In the genomic region with DNA sequence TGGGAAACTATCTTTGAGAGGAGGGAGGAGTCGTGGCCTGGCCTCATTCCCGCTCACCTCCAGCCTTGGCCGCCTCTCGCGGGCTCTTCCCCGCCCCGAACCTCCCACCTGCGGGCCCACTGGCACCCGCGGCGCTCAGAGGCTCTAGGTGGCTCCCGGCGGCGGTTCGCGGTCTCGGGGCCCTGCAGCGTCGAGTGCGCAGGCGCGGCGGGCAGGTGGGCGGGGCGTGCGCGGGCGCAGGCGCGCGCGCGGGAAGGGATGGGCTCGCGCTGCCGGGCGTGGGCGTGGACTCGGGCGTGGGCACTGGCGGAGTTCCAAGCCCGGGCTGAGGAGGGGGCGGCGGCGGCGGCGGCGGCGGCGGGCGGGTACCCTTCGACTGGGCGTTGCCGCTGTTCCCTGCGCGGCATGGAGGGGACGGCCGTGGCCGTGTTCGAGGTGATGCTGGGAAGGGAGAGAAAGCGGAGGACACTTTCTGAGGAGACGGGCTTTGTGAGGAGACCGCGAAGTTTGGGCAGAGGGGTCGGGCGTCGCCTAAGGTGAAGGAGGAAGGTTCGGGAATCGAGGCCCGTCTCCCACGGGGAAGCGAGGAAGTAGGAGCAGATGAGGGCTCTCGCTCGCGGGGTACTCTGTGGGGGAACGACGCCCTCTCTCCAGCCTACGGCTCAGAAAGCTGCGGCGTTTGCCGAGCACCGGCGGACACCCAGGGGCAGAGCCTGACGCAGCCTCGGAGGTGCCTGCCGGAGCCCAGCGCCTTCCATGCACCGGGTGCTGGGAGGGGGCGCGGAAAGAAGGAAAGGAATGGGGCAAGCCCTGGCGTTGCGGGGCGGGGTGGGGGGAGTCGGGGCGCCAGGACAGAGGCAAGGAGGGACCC, we compare ENCODE assay signal across 1 cellular context.
TF ChIP-seq lines count a peak whose summit lies in the region.

No MANE protein-coding gene starts in this region.

TF ChIP-seq in H1, 55 proteins besides CTCF, POLR2A, EP300 and RAD21:
- no peak for TF ChIP-seq CHD2 (IDR thresholded peaks at IDR 0.05; ENCODE audit: low read length)
- TF ChIP-seq SRF (IDR thresholded peaks at IDR 0.05; ENCODE audit: low read depth, low read length), result no peak
- TF ChIP-seq TEAD4 (IDR thresholded peaks at IDR 0.05; ENCODE audit: low read depth, low read length), result no peak
- TF ChIP-seq, protein P1, sequence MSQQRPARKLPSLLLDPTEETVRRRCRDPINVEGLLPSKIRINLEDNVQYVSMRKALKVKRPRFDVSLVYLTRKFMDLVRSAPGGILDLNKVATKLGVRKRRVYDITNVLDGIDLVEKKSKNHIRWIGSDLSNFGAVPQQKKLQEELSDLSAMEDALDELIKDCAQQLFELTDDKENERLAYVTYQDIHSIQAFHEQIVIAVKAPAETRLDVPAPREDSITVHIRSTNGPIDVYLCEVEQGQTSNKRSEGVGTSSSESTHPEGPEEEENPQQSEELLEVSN (IDR thresholded peaks at IDR 0.05), result 0 out of 2 replicates have a peak, but pooled peaks have one; percentile 12
- no peak for TF ChIP-seq RNF2 (IDR thresholded peaks at IDR 0.05; ENCODE audit: borderline replicate concordance, low read depth, low read length, missing control alignments, poor library complexity, severe bottlenecking)
- no peak for TF ChIP-seq SAP30 (IDR thresholded peaks at IDR 0.05; ENCODE audit: insufficient read depth, insufficient replicate concordance, low read length)
- no peak for TF ChIP-seq BRCA1 (IDR thresholded peaks at IDR 0.05; ENCODE audit: low read depth, low read length)
- peak; percentile 72 for TF ChIP-seq ASH2L (IDR thresholded peaks at IDR 0.05; ENCODE audit: low read length)
- no peak for TF ChIP-seq POLR2AphosphoS5 (IDR thresholded peaks at IDR 0.05; ENCODE audit: low read depth, low read length)
- no peak for TF ChIP-seq POU5F1 (IDR thresholded peaks at IDR 0.05; ENCODE audit: low read depth, low read length)
- no peak for TF ChIP-seq HDAC6 (IDR thresholded peaks at IDR 0.05; ENCODE audit: low read depth, low read length)
- no peak for TF ChIP-seq EZH2 (IDR thresholded peaks at IDR 0.05; ENCODE audit: low read depth, low read length, severe bottlenecking)
- TF ChIP-seq PHF8 (conservative IDR thresholded peaks at IDR 0.05; ENCODE audit: low read depth, low read length), result peak; percentile 60
- TF ChIP-seq GABPA (IDR thresholded peaks at IDR 0.05; ENCODE audit: borderline replicate concordance, insufficient read depth, low read length), result no peak
- no peak for TF ChIP-seq JUND (IDR thresholded peaks at IDR 0.05; ENCODE audit: low read length)
- TF ChIP-seq, protein P2, sequence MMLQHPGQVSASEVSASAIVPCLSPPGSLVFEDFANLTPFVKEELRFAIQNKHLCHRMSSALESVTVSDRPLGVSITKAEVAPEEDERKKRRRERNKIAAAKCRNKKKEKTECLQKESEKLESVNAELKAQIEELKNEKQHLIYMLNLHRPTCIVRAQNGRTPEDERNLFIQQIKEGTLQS (IDR thresholded peaks at IDR 0.05; ENCODE audit: insufficient read depth, low read depth, low read length), result no peak
- TF ChIP-seq SP2 (IDR thresholded peaks at IDR 0.05; ENCODE audit: low read length), result no peak
- TF ChIP-seq TCF12 (IDR thresholded peaks at IDR 0.05; ENCODE audit: low read depth, low read length), result no peak
- no peak for TF ChIP-seq CBX5 (IDR thresholded peaks at IDR 0.05; ENCODE audit: low read depth, low read length)
- peak; percentile 37; the same call in 1 of the 2 replicates for TF ChIP-seq BACH1 (IDR thresholded peaks at IDR 0.05; ENCODE audit: low read length)
- TF ChIP-seq EGR1 (IDR thresholded peaks at IDR 0.05; ENCODE audit: borderline replicate concordance, low read depth, low read length), result peak; percentile 57; the same call in 1 of the 2 replicates
- TF ChIP-seq CTBP2 (IDR thresholded peaks at IDR 0.05; ENCODE audit: borderline replicate concordance, insufficient read depth, insufficient read length, low read length), result no peak
- no peak for TF ChIP-seq SP4 (IDR thresholded peaks at IDR 0.05; ENCODE audit: low read length)
- no peak for TF ChIP-seq CEBPB (IDR thresholded peaks at IDR 0.05; ENCODE audit: low read depth, low read length)
- peak; percentile 68 for TF ChIP-seq NRF1 (IDR thresholded peaks at IDR 0.05; ENCODE audit: low read depth, low read length)
- TF ChIP-seq KDM5A (IDR thresholded peaks at IDR 0.05; ENCODE audit: low read length), result no peak
- no peak for TF ChIP-seq SIRT6 (IDR thresholded peaks at IDR 0.05; ENCODE audit: low read length)
- TF ChIP-seq CREB1 (IDR thresholded peaks at IDR 0.05), result no peak
- TF ChIP-seq ZNF274 (IDR thresholded peaks at IDR 0.05; ENCODE audit: borderline replicate concordance, extremely low read depth, low read length), result no peak
- no peak for TF ChIP-seq TAF7 (optimal IDR thresholded peaks at IDR 0.05; ENCODE audit: borderline replicate concordance, low read depth, low read length)
- peak; percentile 28 for TF ChIP-seq KDM4A (IDR thresholded peaks at IDR 0.05; ENCODE audit: low read depth, low read length, severe bottlenecking)
- TF ChIP-seq, protein P3, sequence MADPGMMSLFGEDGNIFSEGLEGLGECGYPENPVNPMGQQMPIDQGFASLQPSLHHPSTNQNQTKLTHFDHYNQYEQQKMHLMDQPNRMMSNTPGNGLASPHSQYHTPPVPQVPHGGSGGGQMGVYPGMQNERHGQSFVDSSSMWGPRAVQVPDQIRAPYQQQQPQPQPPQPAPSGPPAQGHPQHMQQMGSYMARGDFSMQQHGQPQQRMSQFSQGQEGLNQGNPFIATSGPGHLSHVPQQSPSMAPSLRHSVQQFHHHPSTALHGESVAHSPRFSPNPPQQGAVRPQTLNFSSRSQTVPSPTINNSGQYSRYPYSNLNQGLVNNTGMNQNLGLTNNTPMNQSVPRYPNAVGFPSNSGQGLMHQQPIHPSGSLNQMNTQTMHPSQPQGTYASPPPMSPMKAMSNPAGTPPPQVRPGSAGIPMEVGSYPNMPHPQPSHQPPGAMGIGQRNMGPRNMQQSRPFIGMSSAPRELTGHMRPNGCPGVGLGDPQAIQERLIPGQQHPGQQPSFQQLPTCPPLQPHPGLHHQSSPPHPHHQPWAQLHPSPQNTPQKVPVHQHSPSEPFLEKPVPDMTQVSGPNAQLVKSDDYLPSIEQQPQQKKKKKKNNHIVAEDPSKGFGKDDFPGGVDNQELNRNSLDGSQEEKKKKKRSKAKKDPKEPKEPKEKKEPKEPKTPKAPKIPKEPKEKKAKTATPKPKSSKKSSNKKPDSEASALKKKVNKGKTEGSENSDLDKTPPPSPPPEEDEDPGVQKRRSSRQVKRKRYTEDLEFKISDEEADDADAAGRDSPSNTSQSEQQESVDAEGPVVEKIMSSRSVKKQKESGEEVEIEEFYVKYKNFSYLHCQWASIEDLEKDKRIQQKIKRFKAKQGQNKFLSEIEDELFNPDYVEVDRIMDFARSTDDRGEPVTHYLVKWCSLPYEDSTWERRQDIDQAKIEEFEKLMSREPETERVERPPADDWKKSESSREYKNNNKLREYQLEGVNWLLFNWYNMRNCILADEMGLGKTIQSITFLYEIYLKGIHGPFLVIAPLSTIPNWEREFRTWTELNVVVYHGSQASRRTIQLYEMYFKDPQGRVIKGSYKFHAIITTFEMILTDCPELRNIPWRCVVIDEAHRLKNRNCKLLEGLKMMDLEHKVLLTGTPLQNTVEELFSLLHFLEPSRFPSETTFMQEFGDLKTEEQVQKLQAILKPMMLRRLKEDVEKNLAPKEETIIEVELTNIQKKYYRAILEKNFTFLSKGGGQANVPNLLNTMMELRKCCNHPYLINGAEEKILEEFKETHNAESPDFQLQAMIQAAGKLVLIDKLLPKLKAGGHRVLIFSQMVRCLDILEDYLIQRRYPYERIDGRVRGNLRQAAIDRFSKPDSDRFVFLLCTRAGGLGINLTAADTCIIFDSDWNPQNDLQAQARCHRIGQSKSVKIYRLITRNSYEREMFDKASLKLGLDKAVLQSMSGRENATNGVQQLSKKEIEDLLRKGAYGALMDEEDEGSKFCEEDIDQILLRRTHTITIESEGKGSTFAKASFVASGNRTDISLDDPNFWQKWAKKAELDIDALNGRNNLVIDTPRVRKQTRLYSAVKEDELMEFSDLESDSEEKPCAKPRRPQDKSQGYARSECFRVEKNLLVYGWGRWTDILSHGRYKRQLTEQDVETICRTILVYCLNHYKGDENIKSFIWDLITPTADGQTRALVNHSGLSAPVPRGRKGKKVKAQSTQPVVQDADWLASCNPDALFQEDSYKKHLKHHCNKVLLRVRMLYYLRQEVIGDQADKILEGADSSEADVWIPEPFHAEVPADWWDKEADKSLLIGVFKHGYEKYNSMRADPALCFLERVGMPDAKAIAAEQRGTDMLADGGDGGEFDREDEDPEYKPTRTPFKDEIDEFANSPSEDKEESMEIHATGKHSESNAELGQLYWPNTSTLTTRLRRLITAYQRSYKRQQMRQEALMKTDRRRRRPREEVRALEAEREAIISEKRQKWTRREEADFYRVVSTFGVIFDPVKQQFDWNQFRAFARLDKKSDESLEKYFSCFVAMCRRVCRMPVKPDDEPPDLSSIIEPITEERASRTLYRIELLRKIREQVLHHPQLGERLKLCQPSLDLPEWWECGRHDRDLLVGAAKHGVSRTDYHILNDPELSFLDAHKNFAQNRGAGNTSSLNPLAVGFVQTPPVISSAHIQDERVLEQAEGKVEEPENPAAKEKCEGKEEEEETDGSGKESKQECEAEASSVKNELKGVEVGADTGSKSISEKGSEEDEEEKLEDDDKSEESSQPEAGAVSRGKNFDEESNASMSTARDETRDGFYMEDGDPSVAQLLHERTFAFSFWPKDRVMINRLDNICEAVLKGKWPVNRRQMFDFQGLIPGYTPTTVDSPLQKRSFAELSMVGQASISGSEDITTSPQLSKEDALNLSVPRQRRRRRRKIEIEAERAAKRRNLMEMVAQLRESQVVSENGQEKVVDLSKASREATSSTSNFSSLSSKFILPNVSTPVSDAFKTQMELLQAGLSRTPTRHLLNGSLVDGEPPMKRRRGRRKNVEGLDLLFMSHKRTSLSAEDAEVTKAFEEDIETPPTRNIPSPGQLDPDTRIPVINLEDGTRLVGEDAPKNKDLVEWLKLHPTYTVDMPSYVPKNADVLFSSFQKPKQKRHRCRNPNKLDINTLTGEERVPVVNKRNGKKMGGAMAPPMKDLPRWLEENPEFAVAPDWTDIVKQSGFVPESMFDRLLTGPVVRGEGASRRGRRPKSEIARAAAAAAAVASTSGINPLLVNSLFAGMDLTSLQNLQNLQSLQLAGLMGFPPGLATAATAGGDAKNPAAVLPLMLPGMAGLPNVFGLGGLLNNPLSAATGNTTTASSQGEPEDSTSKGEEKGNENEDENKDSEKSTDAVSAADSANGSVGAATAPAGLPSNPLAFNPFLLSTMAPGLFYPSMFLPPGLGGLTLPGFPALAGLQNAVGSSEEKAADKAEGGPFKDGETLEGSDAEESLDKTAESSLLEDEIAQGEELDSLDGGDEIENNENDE (IDR thresholded peaks at IDR 0.05; ENCODE audit: insufficient replicate concordance, low read length), result no peak
- TF ChIP-seq GTF2F1 (IDR thresholded peaks at IDR 0.05; ENCODE audit: borderline replicate concordance, low read depth, low read length), result no peak
- TF ChIP-seq, protein P4, sequence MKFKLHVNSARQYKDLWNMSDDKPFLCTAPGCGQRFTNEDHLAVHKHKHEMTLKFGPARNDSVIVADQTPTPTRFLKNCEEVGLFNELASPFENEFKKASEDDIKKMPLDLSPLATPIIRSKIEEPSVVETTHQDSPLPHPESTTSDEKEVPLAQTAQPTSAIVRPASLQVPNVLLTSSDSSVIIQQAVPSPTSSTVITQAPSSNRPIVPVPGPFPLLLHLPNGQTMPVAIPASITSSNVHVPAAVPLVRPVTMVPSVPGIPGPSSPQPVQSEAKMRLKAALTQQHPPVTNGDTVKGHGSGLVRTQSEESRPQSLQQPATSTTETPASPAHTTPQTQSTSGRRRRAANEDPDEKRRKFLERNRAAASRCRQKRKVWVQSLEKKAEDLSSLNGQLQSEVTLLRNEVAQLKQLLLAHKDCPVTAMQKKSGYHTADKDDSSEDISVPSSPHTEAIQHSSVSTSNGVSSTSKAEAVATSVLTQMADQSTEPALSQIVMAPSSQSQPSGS (IDR thresholded peaks at IDR 0.05; ENCODE audit: low read length), result no peak
- no peak for TF ChIP-seq BCL11A (IDR thresholded peaks at IDR 0.05; ENCODE audit: low read depth in 2 of 2, low read length in 2 of 2)
- no peak for TF ChIP-seq YY1 (IDR thresholded peaks at IDR 0.05; ENCODE audit: low read depth, low read length)
- TF ChIP-seq JUN (IDR thresholded peaks at IDR 0.05; ENCODE audit: low read depth, low read length), result no peak
- no peak for TF ChIP-seq RFX5 (IDR thresholded peaks at IDR 0.05; ENCODE audit: borderline replicate concordance, low read depth, low read length)
- TF ChIP-seq SUZ12 (IDR thresholded peaks at IDR 0.05; ENCODE audit: low read length), result 0 out of 2 replicates have a peak, but pooled peaks have one; percentile 20
- no peak for TF ChIP-seq TBP (IDR thresholded peaks at IDR 0.05; ENCODE audit: low read depth, low read length)
- TF ChIP-seq, protein P5, sequence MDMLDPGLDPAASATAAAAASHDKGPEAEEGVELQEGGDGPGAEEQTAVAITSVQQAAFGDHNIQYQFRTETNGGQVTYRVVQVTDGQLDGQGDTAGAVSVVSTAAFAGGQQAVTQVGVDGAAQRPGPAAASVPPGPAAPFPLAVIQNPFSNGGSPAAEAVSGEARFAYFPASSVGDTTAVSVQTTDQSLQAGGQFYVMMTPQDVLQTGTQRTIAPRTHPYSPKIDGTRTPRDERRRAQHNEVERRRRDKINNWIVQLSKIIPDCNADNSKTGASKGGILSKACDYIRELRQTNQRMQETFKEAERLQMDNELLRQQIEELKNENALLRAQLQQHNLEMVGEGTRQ (IDR thresholded peaks at IDR 0.05; ENCODE audit: low read length), result no peak
- TF ChIP-seq CBX8 (IDR thresholded peaks at IDR 0.05; ENCODE audit: borderline replicate concordance, low read depth, low read length), result no peak
- no peak for TF ChIP-seq TAF1 (IDR thresholded peaks at IDR 0.05; ENCODE audit: low read depth, low read length)
- peak in 1 of 2 experiments; percentile 81; a peak in 2 of 4 replicates for TF ChIP-seq HDAC2 (IDR thresholded peaks at IDR 0.05; ENCODE audit: borderline replicate concordance in 1 of 2, low read depth in 2 of 2, low read length in 2 of 2)
